ENCODE assay signal across 14 cellular contexts in genomic region chr4:55036405-55036804, GRCh38.
A peak's percentile ranks its signal among the peaks of the same experiment; 100 is the strongest.
DNase-seq lines count a peak whose midpoint lies in the region; ATAC-seq and TF ChIP-seq lines count a peak whose summit lies in the region.
"Had no signal": no experiment of that assay in that cellular context is flagged by ENCODE, and none has a peak within 500 bp of the region (broad histone marks: within the 10 kb centered on the region; RNA-seq: fewer than 3 reads in every experiment).

No MANE protein-coding gene starts in this region.

- no peak overlapping the region for H3K4ac ChIP-seq in mesendoderm (ENCODE audit: low read depth, low read length)

- no peak overlapping the region for H2BK15ac ChIP-seq in mesendoderm (replicated peaks; ENCODE audit: low read depth)

- H3K4me3 ChIP-seq in mesendoderm (ENCODE audit: low read length) (no peak overlapping the region), gastrocnemius medialis (no peak overlapping the region)

- DNase-seq in SW480 (ENCODE audit: low spot score) (peak; percentile 1), mesendoderm (peak; percentile 42), gastrocnemius medialis (no peak)
- DNase-seq in activated CD4-positive, alpha-beta T cell treated with anti-CD3 and anti-CD28 coated beads, Interleukin-2, amount 50 U/mL, for 1 hour: no peak
- no peak for DNase-seq in activated effector memory CD4-positive, alpha-beta T cell treated with anti-CD3 and anti-CD28 coated beads, Interleukin-2, amount 50 U/mL, for 16 hours
- DNase-seq: ACHN, DMS79, Karpas-422, NCI-H1105, NCI-H2081, NCI-H446 treated with DMSO at 0.1 percent for 48 hours, SIG-M5 had no signal

- in situ Hi-C loops in gastrocnemius medialis (cut with MboI; ENCODE audit: low sequenced_read_pairs in 4 of 4): no loop called here

- H3K9ac ChIP-seq in mesendoderm (ENCODE audit: low read length): no peak overlapping the region

- H3K27me3 ChIP-seq in mesendoderm (ENCODE audit: insufficient read depth, low read length, poor library complexity) (no peaks in the 10 kb centered on the region), gastrocnemius medialis (no peaks in the 10 kb centered on the region)

- no peak overlapping the region for H4K8ac ChIP-seq in mesendoderm (ENCODE audit: low read depth, low read length)

- H3K27ac ChIP-seq in mesendoderm (ENCODE audit: low read depth, low read length): no peak overlapping the region
- H3K27ac ChIP-seq in gastrocnemius medialis: no peak overlapping the region

- ATAC-seq in esophagus mucosa (peak; percentile 25), gastrocnemius medialis (no peak), GM18519 (IDR thresholded peaks at IDR 0.05; ENCODE audit: low FRiP score, unreplicated experiment) (no peak)

- H3K56ac ChIP-seq in mesendoderm (ENCODE audit: low read length): no peak overlapping the region

- no CpG with 5 or more reads among the region's 3 CpGs for WGBS in mesendoderm (ENCODE audit: extremely low coverage, insufficient coverage, low lambda C conversion rate)

- TF ChIP-seq POLR2A in gastrocnemius medialis (IDR thresholded peaks at IDR 0.05): no peak

- H3K23ac ChIP-seq in mesendoderm (ENCODE audit: low read length): no peak overlapping the region

- H4K5ac ChIP-seq in mesendoderm (ENCODE audit: low read length): no peak overlapping the region

- no peak overlapping the region for H2BK5ac ChIP-seq in mesendoderm (ENCODE audit: low read length)

- H2BK120ac ChIP-seq in mesendoderm (ENCODE audit: low read depth, low read length): no peak overlapping the region

- intact Hi-C loops in gastrocnemius medialis (cut with DNase I; ENCODE audit: low total_unique reads): no loop called here

- H2AK5ac ChIP-seq in mesendoderm (ENCODE audit: low read length): no peak overlapping the region

- no peak for TF ChIP-seq CTCF in gastrocnemius medialis (IDR thresholded peaks at IDR 0.05 in 4 of 5, conservative IDR thresholded peaks at IDR 0.05 in 1 of 5)

- H3K79me2 ChIP-seq in mesendoderm (ENCODE audit: control insufficient read depth, insufficient read depth, low read length): no peaks in the 10 kb centered on the region

- H3K9me3 ChIP-seq in gastrocnemius medialis: no peaks in the 10 kb centered on the region

- H3K4me2 ChIP-seq in mesendoderm (ENCODE audit: low read length): no peak overlapping the region

- H3K79me1 ChIP-seq in mesendoderm (ENCODE audit: low read length): no peaks in the 10 kb centered on the region

- peaks cover 7% of the 10 kb centered on the region for H3K4me1 ChIP-seq in mesendoderm (ENCODE audit: control insufficient read depth, low read depth, low read length)
- H3K4me1 ChIP-seq in gastrocnemius medialis: peaks cover 9 to 12% of the 10 kb centered on the region in 2 donors

- H3K18ac ChIP-seq in mesendoderm (ENCODE audit: low read length): no peak overlapping the region

- no peaks in the 10 kb centered on the region for H3K36me3 ChIP-seq in mesendoderm (ENCODE audit: control insufficient read depth, insufficient read depth, low read length)
- H3K36me3 ChIP-seq in gastrocnemius medialis: no peaks in the 10 kb centered on the region

Comparison
In these comparisons a context has a peak if more than half of its experiments do, and no peak if none do; other contexts are left out.
1. DNase-seq: peak in SW480 (single experiment) and mesendoderm (single experiment); none in gastrocnemius medialis (0 of 2), activated CD4-positive, alpha-beta T cell treated with anti-CD3 and anti-CD28 coated beads, Interleukin-2, amount 50 U/mL, for 1 hour (single experiment) and activated effector memory CD4-positive, alpha-beta T cell treated with anti-CD3 and anti-CD28 coated beads, Interleukin-2, amount 50 U/mL, for 16 hours (single experiment).